Comparison of ENCODE assay signal across 1 cellular context in genomic region chr4:1784789-1785591, GRCh38.
TF ChIP-seq lines count a peak whose summit lies in the region.

No MANE protein-coding gene starts in this region.

TF ChIP-seq in K562, 482 proteins besides CTCF, POLR2A, EP300 and RAD21 (continues in another document):
- TF ChIP-seq RERE (CRISPR knock-in tag; IDR thresholded peaks at IDR 0.05; ENCODE audit: borderline replicate concordance) = no peak
- TF ChIP-seq ZNF282 (CRISPR knock-in tag; IDR thresholded peaks at IDR 0.05) = no peak
- TF ChIP-seq TBL1XR1 (IDR thresholded peaks at IDR 0.05; ENCODE audit: low read length in 2 of 2) = peak; percentile 71 to 78; a peak in 3 of 4 replicates
- TF ChIP-seq SIN3A (IDR thresholded peaks at IDR 0.05; ENCODE audit: borderline replicate concordance in 2 of 2, control insufficient read depth in 1 of 2, low read depth in 2 of 2, low read length in 2 of 2) = no peak
- no peak for TF ChIP-seq SIN3B (IDR thresholded peaks at IDR 0.05; ENCODE audit: low read depth)
- TF ChIP-seq THRAP3 (IDR thresholded peaks at IDR 0.05; ENCODE audit: borderline replicate concordance) = no peak
- TF ChIP-seq CHD4 (IDR thresholded peaks at IDR 0.05; ENCODE audit: insufficient read depth, insufficient replicate concordance, low read depth, low read length, poor library complexity, severe bottlenecking) = no peak
- TF ChIP-seq SMARCC2 (IDR thresholded peaks at IDR 0.05; ENCODE audit: low read depth) = peak; percentile 43; the same call in 1 of the 2 replicates
- TF ChIP-seq ZNF518B (CRISPR knock-in tag; IDR thresholded peaks at IDR 0.05) = no peak
- no peak for TF ChIP-seq ZBTB1 (CRISPR knock-in tag; IDR thresholded peaks at IDR 0.05; ENCODE audit: borderline replicate concordance, low read depth)
- TF ChIP-seq PREB (CRISPR knock-in tag; IDR thresholded peaks at IDR 0.05) = no peak
- no peak for TF ChIP-seq FOXP1 (CRISPR knock-in tag; IDR thresholded peaks at IDR 0.05)
- no peak for TF ChIP-seq ZNF717 (CRISPR knock-in tag; IDR thresholded peaks at IDR 0.05)
- TF ChIP-seq NFIX (CRISPR knock-in tag; IDR thresholded peaks at IDR 0.05; ENCODE audit: low read depth) = no peak
- no peak for TF ChIP-seq ETS2 (tag; IDR thresholded peaks at IDR 0.05; ENCODE audit: borderline replicate concordance, poor library complexity, severe bottlenecking)
- no peak for TF ChIP-seq ZNF766 (CRISPR knock-in tag; conservative IDR thresholded peaks at IDR 0.05)
- no peak for TF ChIP-seq SREBF1 (IDR thresholded peaks at IDR 0.05; ENCODE audit: borderline replicate concordance, low read depth, low read length)
- TF ChIP-seq HSF4 (CRISPR knock-in tag; IDR thresholded peaks at IDR 0.05; ENCODE audit: borderline replicate concordance) = peak; percentile 46; the same call in 1 of the 2 replicates
- no peak for TF ChIP-seq ZC3H8 (IDR thresholded peaks at IDR 0.05)
- TF ChIP-seq EHMT2 (IDR thresholded peaks at IDR 0.05) = no peak
- TF ChIP-seq TSHZ1 (CRISPR knock-in tag; IDR thresholded peaks at IDR 0.05) = no peak
- TF ChIP-seq CBX8 (IDR thresholded peaks at IDR 0.05; ENCODE audit: borderline replicate concordance, extremely low read depth, low read depth, low read length, poor library complexity, severe bottlenecking) = no peak
- no peak for TF ChIP-seq ZNF277 (CRISPR knock-in tag; IDR thresholded peaks at IDR 0.05; ENCODE audit: borderline replicate concordance)
- no peak for TF ChIP-seq ZNF197 (CRISPR knock-in tag; IDR thresholded peaks at IDR 0.05; ENCODE audit: low read depth)
- TF ChIP-seq E2F6 (IDR thresholded peaks at IDR 0.05; ENCODE audit: borderline replicate concordance in 1 of 2, extremely low read depth in 1 of 2, insufficient read depth in 1 of 2, insufficient read length in 1 of 2, low read depth in 1 of 2, low read length in 1 of 2, poor library complexity in 1 of 2, severe bottlenecking in 1 of 2) = no peak
- peak; percentile 15; the same call in 1 of the 2 replicates for TF ChIP-seq ZNF140 (CRISPR knock-in tag; IDR thresholded peaks at IDR 0.05)
- no peak for TF ChIP-seq E2F1 (CRISPR knock-in tag; IDR thresholded peaks at IDR 0.05)
- TF ChIP-seq RBM39 (optimal IDR thresholded peaks at IDR 0.05; ENCODE audit: low read depth, low read length) = no peak
- TF ChIP-seq PCBP1 (IDR thresholded peaks at IDR 0.05; ENCODE audit: low read depth, low read length, poor library complexity, severe bottlenecking) = no peak
- TF ChIP-seq PYGO2 (tag; IDR thresholded peaks at IDR 0.05) = no peak
- no peak for TF ChIP-seq PHB (CRISPR knock-in tag; IDR thresholded peaks at IDR 0.05)
- no peak for TF ChIP-seq ZBTB43 (CRISPR knock-in tag; IDR thresholded peaks at IDR 0.05)
- peak; percentile 95 for TF ChIP-seq NCOR1 (IDR thresholded peaks at IDR 0.05)
- no peak for TF ChIP-seq ZNF347 (CRISPR knock-in tag; IDR thresholded peaks at IDR 0.05; ENCODE audit: low read depth)
- TF ChIP-seq PHF8 (IDR thresholded peaks at IDR 0.05; ENCODE audit: borderline replicate concordance, low read length) = peak; percentile 35; the same call in 1 of the 2 replicates
- TF ChIP-seq TOE1 (IDR thresholded peaks at IDR 0.05; ENCODE audit: borderline replicate concordance) = no peak
- no peak for TF ChIP-seq TOE1 (CRISPR knock-in tag; IDR thresholded peaks at IDR 0.05; ENCODE audit: borderline replicate concordance, low read depth)
- TF ChIP-seq HLTF (IDR thresholded peaks at IDR 0.05) = 0 out of 2 replicates have a peak, but pooled peaks have one; percentile 63
- TF ChIP-seq SRF (CRISPR knock-in tag; IDR thresholded peaks at IDR 0.05) = no peak
- no peak for TF ChIP-seq ZNF3 (CRISPR knock-in tag; IDR thresholded peaks at IDR 0.05)
- no peak for TF ChIP-seq KAT7 (CRISPR knock-in tag; IDR thresholded peaks at IDR 0.05; ENCODE audit: borderline replicate concordance)
- no peak for TF ChIP-seq ZNF263 (CRISPR knock-in tag; IDR thresholded peaks at IDR 0.05; ENCODE audit: borderline replicate concordance)
- TF ChIP-seq CEBPB (tag; IDR thresholded peaks at IDR 0.05) = no peak
- TF ChIP-seq CBFB (CRISPR knock-in tag; IDR thresholded peaks at IDR 0.05) = no peak
- no peak for TF ChIP-seq POLR2AphosphoS2 (IDR thresholded peaks at IDR 0.05; ENCODE audit: low read length)
- TF ChIP-seq ZBTB12 (CRISPR knock-in tag; IDR thresholded peaks at IDR 0.05) = no peak
